In genomic region chrX:15814811-15815210, GRCh38 we compare ENCODE assay signal across 14 cellular contexts.
"Had no signal": no experiment of that assay in that cellular context is flagged by ENCODE, and none has a peak within 500 bp of the region (broad histone marks: within the 10 kb centered on the region; RNA-seq: fewer than 3 reads in every experiment).

No MANE protein-coding gene starts in this region.

- H3K27ac ChIP-seq: body of pancreas, colonic mucosa, pancreas, sigmoid colon, spleen had no signal

- H3K9me3 ChIP-seq: body of pancreas, colonic mucosa, pancreas, sigmoid colon, spleen had no signal

- H3K27me3 ChIP-seq: body of pancreas, colonic mucosa, pancreas, sigmoid colon, spleen had no signal

- H3K4me1 ChIP-seq: body of pancreas, colonic mucosa, sigmoid colon had no signal

- H3K4me3 ChIP-seq: body of pancreas, colonic mucosa, pancreas, sigmoid colon, spleen had no signal

- DNase-seq: activated gamma-delta T cell treated with Interleukin-2 at 50 U/mL for 16 hours; activated T-cell treated with anti-CD3 and anti-CD28 coated beads, Interleukin-2, amount 50 U/mL, for 4 hours; amniotic stem cell; body of pancreas; caudate nucleus; colonic mucosa; islet precursor cell; midbrain; pancreas; sigmoid colon; spleen; T1000 had no signal

- H3K9me3 Mint-ChIP-seq: activated T-cell treated with anti-CD3 and anti-CD28 coated beads, Interleukin-2, amount 50 U/mL, for 4 hours had no signal

- ATAC-seq: activated CD4-positive, CD25-positive, alpha-beta regulatory T cell treated with anti-CD3 and anti-CD28 coated beads, Interleukin-2, amount 50 U/mL, for 24 hours; activated T-cell treated with anti-CD3 and anti-CD28 coated beads, Interleukin-2, amount 50 U/mL, for 4 hours; body of pancreas; esophagus mucosa; pancreas had no signal

- H3K4me3 Mint-ChIP-seq: activated T-cell treated with anti-CD3 and anti-CD28 coated beads, Interleukin-2, amount 50 U/mL, for 4 hours had no signal
